1 cellular context compared by ENCODE assay signal in genomic region chr17:234163-235047, GRCh38.
TF ChIP-seq lines count a peak whose summit lies in the region.

No MANE protein-coding gene starts in this region.

TF ChIP-seq in H1, 55 proteins besides CTCF, POLR2A, EP300 and RAD21 (continued from another document):
- no peak for TF ChIP-seq E2F6 (IDR thresholded peaks at IDR 0.05)
- no peak for TF ChIP-seq TEAD4 (IDR thresholded peaks at IDR 0.05; ENCODE audit: low read depth, low read length)
- TF ChIP-seq CHD1 (IDR thresholded peaks at IDR 0.05; ENCODE audit: low read depth, low read length), result no peak
- no peak for TF ChIP-seq MAFK (IDR thresholded peaks at IDR 0.05; ENCODE audit: low read depth, low read length)
- TF ChIP-seq KDM1A (IDR thresholded peaks at IDR 0.05; ENCODE audit: borderline replicate concordance, low read length), result no peak
- no peak for TF ChIP-seq ZNF274 (IDR thresholded peaks at IDR 0.05; ENCODE audit: borderline replicate concordance, extremely low read depth, low read length)
- TF ChIP-seq SIN3A (conservative IDR thresholded peaks at IDR 0.05 in 1 of 2, IDR thresholded peaks at IDR 0.05 in 1 of 2; ENCODE audit: low read depth in 1 of 2, low read length in 2 of 2), result no peak
- no peak for TF ChIP-seq SP1 (IDR thresholded peaks at IDR 0.05; ENCODE audit: low read depth, low read length)
